ENCODE assay signal across 1 cellular context in the genomic region with DNA sequence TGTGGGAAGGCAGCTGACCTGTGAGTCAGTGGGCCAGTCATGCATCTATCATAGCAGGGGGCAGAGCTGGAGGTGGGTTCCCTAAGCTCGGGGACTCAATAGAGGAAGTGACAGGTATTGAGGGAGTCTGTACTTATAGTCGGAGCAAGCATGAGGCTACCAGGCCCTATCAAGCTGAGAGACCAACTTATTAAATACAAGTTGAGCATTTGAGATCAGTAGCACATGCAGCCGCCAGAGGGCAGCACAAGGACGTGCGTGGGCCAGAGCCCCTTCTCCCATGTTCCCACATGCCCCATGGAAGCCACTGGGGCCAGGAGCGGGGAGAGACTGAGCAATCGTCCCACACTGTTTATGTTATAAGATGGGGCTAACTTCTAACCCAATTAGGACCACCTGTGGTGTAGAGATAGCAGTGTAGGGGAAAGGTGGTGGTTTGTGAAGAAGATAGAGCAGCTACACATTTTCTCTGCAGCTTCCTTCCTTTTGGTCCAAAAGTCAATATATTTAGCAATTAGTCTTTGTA.
TF ChIP-seq lines count a peak whose summit lies in the region.

No MANE protein-coding gene starts in this region.

TF ChIP-seq in GM12878, 131 proteins besides CTCF, POLR2A, EP300 and RAD21 (continued from another document):
- TF ChIP-seq, protein P1, sequence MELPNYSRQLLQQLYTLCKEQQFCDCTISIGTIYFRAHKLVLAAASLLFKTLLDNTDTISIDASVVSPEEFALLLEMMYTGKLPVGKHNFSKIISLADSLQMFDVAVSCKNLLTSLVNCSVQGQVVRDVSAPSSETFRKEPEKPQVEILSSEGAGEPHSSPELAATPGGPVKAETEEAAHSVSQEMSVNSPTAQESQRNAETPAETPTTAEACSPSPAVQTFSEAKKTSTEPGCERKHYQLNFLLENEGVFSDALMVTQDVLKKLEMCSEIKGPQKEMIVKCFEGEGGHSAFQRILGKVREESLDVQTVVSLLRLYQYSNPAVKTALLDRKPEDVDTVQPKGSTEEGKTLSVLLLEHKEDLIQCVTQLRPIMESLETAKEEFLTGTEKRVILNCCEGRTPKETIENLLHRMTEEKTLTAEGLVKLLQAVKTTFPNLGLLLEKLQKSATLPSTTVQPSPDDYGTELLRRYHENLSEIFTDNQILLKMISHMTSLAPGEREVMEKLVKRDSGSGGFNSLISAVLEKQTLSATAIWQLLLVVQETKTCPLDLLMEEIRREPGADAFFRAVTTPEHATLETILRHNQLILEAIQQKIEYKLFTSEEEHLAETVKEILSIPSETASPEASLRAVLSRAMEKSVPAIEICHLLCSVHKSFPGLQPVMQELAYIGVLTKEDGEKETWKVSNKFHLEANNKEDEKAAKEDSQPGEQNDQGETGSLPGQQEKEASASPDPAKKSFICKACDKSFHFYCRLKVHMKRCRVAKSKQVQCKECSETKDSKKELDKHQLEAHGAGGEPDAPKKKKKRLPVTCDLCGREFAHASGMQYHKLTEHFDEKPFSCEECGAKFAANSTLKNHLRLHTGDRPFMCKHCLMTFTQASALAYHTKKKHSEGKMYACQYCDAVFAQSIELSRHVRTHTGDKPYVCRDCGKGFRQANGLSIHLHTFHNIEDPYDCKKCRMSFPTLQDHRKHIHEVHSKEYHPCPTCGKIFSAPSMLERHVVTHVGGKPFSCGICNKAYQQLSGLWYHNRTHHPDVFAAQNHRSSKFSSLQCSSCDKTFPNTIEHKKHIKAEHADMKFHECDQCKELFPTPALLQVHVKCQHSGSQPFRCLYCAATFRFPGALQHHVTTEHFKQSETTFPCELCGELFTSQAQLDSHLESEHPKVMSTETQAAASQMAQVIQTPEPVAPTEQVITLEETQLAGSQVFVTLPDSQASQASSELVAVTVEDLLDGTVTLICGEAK (IDR thresholded peaks at IDR 0.05; ENCODE audit: borderline replicate concordance) = no peak
- TF ChIP-seq RUNX3 (IDR thresholded peaks at IDR 0.05; ENCODE audit: low read length) = 0 out of 2 replicates have a peak, but pooled peaks have one; percentile 5
- 0 out of 2 replicates have a peak, but pooled peaks have one; percentile 54 for TF ChIP-seq SMARCA5 (IDR thresholded peaks at IDR 0.05)
- TF ChIP-seq RAD51 (IDR thresholded peaks at IDR 0.05) = no peak
- peak in 1 of 2 experiments; percentile 65; a peak in 1 of 3 replicates for TF ChIP-seq EGR1 (IDR thresholded peaks at IDR 0.05; ENCODE audit: borderline replicate concordance in 1 of 2, low read depth in 2 of 2, low read length in 2 of 2)
- no peak for TF ChIP-seq CBX5 (IDR thresholded peaks at IDR 0.05; ENCODE audit: low read depth)
- TF ChIP-seq, protein P2, sequence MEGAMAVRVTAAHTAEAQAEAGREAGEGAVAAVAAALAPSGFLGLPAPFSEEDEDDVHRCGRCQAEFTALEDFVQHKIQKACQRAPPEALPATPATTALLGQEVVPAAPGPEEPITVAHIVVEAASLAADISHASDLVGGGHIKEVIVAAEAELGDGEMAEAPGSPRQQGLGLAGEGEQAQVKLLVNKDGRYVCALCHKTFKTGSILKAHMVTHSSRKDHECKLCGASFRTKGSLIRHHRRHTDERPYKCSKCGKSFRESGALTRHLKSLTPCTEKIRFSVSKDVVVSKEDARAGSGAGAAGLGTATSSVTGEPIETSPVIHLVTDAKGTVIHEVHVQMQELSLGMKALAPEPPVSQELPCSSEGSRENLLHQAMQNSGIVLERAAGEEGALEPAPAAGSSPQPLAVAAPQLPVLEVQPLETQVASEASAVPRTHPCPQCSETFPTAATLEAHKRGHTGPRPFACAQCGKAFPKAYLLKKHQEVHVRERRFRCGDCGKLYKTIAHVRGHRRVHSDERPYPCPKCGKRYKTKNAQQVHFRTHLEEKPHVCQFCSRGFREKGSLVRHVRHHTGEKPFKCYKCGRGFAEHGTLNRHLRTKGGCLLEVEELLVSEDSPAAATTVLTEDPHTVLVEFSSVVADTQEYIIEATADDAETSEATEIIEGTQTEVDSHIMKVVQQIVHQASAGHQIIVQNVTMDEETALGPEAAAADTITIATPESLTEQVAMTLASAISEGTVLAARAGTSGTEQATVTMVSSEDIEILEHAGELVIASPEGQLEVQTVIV (IDR thresholded peaks at IDR 0.05; ENCODE audit: borderline replicate concordance, partially characterized antibody) = no peak
- TF ChIP-seq YY1 (IDR thresholded peaks at IDR 0.05; ENCODE audit: low read depth, low read length) = peak; percentile 40; the same call in 1 of the 2 replicates
- TF ChIP-seq EED (IDR thresholded peaks at IDR 0.05; ENCODE audit: low read depth) = 0 out of 2 replicates have a peak, but pooled peaks have one; percentile 37
- peak; percentile 52 for TF ChIP-seq SMC3 (IDR thresholded peaks at IDR 0.05; ENCODE audit: borderline replicate concordance, low read length)
- no peak for TF ChIP-seq PAX8 (IDR thresholded peaks at IDR 0.05)
- TF ChIP-seq NFXL1 (IDR thresholded peaks at IDR 0.05; ENCODE audit: borderline replicate concordance) = no peak
